ENCODE assay signal across 9 cellular contexts in the genomic region with DNA sequence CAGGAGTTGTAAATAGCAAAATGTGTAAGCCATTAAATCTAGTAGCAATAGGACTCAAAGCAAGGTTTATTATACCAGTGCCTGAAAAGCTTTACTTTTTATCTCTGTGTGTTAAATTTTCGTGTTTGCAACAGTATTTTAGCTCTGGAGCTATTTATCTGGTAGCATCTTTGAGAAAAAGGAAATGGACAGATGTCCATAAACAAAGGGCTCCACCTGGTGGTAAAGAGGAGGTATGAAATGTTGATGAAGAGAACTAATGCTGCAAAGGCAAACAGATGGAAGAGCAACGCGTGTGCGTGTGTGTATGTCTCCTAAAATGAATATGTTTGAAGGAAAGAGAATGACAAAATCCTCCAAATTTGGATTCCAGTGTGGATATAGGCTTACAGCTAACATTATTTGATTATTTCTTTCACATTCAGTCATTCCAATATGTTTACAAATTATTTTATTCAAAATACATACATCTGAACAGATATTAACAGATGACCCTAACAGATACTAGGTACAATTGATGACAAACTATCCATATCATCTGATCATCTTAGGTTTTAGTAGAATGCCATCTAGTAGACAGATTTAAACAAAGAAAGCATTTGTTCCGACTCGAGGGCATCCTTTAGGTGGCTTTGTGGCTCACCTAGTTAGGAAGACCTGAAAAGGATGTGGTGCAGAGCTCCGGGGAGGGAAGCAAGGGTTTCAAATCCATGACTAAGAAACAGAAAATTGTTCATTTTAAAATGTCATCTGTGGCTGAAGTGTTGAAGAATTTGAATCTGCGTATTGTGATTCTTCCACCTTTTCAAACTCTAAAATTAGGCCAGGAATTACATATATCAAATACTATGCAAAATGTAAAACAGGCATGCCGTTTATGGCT.
DNase-seq lines count a peak whose midpoint lies in the region; ATAC-seq and TF ChIP-seq lines count a peak whose summit lies in the region.
"Had no signal": no experiment of that assay in that cellular context is flagged by ENCODE, and none has a peak within 500 bp of the region (broad histone marks: within the 10 kb centered on the region; RNA-seq: fewer than 3 reads in every experiment).

No MANE protein-coding gene starts in this region.

- H3K4me1 ChIP-seq in psoas muscle: peaks cover 6% of the 10 kb centered on the region

- peak; percentile 71 for ATAC-seq in activated CD4-positive, alpha-beta T cell treated with anti-CD3 and anti-CD28 coated beads for 36 hours
- ATAC-seq in T-cell (replicated peaks in 1 of 4) (peak in 3 of 4 experiments; percentile 46 to 50 (median 46)), psoas muscle (peak; percentile 51 to 89 (median 65)), HG02973 (IDR thresholded peaks at IDR 0.05; ENCODE audit: unreplicated experiment) (no peak)

- H3K4me3 ChIP-seq in HFF-Myc (replicated peaks; ENCODE audit: low read depth, low read length) (no peak overlapping the region), fibroblast of pulmonary artery (replicated peaks; ENCODE audit: low read depth, low read length) (no peak overlapping the region), psoas muscle (no peak overlapping the region)

- TF ChIP-seq CTCF in HFF-Myc (IDR thresholded peaks at IDR 0.05; ENCODE audit: low read depth, low read length, missing control alignments): peak; percentile 72
- peak; percentile 81 for TF ChIP-seq CTCF in fibroblast of pulmonary artery (IDR thresholded peaks at IDR 0.05; ENCODE audit: low read length, missing control alignments)
- TF ChIP-seq CTCF in psoas muscle (IDR thresholded peaks at IDR 0.05): peak; percentile 85

- no peaks in the 10 kb centered on the region for H3K9me3 ChIP-seq in psoas muscle

- peaks cover 41% of the 10 kb centered on the region for H3K27me3 Mint-ChIP-seq in activated CD4-positive, alpha-beta T cell treated with anti-CD3 and anti-CD28 coated beads for 36 hours
- peaks cover 36 to 54% of the 10 kb centered on the region in 2 donors for H3K27me3 Mint-ChIP-seq in T-cell

- H3K36me3 Mint-ChIP-seq in activated CD4-positive, alpha-beta T cell treated with anti-CD3 and anti-CD28 coated beads for 36 hours (ENCODE audit: low read depth): no peaks in the 10 kb centered on the region
- H3K36me3 Mint-ChIP-seq in T-cell: no peaks in the 10 kb centered on the region
- H3K36me3 Mint-ChIP-seq: CD8-positive, alpha-beta memory T cell had no signal

- 44 to 59% (median 54%) methylated on average over 9 of the region's 9 CpGs for WGBS in psoas muscle, 3 donors

- H3K27me3 ChIP-seq in psoas muscle (ENCODE audit: insufficient read depth in 3 of 3, low read length in 2 of 3): no peaks in the 10 kb centered on the region

- H3K27ac ChIP-seq in psoas muscle: no peak overlapping the region

- H3K4me1 Mint-ChIP-seq in activated CD4-positive, alpha-beta T cell treated with anti-CD3 and anti-CD28 coated beads for 36 hours: peaks cover 8% of the 10 kb centered on the region
- peaks cover 10 to 14% (median 10%) of the 10 kb centered on the region in 3 donors for H3K4me1 Mint-ChIP-seq in T-cell

- intact Hi-C loops in activated CD4-positive, alpha-beta T cell treated with anti-CD3 and anti-CD28 coated beads for 36 hours (cut with DNase I, micrococcal nuclease): loop anchor here (1.0 to 5.0 kb wide), 7 partner anchors 160 to 526 kb away; no protein-coding TSS in a partner anchor
- intact Hi-C loops in psoas muscle (cut with DNase I): loop anchor here (2.0 to 10.0 kb wide), 4 partner anchors 162 to 525 kb away; partner anchors contain the start of gene HOXD8 (in 2 of the 2)

- H3K27ac Mint-ChIP-seq in activated CD4-positive, alpha-beta T cell treated with anti-CD3 and anti-CD28 coated beads for 36 hours: no peak overlapping the region
- H3K27ac Mint-ChIP-seq in T-cell: peak overlapping the region in 1 of 2 donors; percentile 13

- no peaks in the 10 kb centered on the region for H3K36me3 ChIP-seq in psoas muscle (ENCODE audit: insufficient read depth in 1 of 2, low read depth in 1 of 2)

- CTCF ChIA-PET in activated CD4-positive, alpha-beta T cell treated with anti-CD3 and anti-CD28 coated beads for 36 hours (lab: Charles Lee): interaction anchor here (0.6 to 7.8 kb wide), 37 partner anchors 9 to 1538 kb away, joined by 3 to 68 read pairs (median 4); partner anchors contain the start of gene HOXD9
- CTCF ChIA-PET in T-cell (lab: Charles Lee): interaction anchor here (0.6 to 2.1 kb wide), 36 partner anchors 7 to 1423 kb away, joined by 3 to 26 read pairs (median 4); no protein-coding TSS in a partner anchor

- H3K9me3 Mint-ChIP-seq in activated CD4-positive, alpha-beta T cell treated with anti-CD3 and anti-CD28 coated beads for 36 hours (ENCODE audit: low read depth): no peaks in the 10 kb centered on the region
- no peaks in the 10 kb centered on the region for H3K9me3 Mint-ChIP-seq in T-cell
- H3K9me3 Mint-ChIP-seq: CD8-positive, alpha-beta memory T cell had no signal

- no peak overlapping the region for H3K4me3 Mint-ChIP-seq in activated CD4-positive, alpha-beta T cell treated with anti-CD3 and anti-CD28 coated beads for 36 hours
- no peak overlapping the region for H3K4me3 Mint-ChIP-seq in T-cell
- H3K4me3 Mint-ChIP-seq: CD8-positive, alpha-beta memory T cell had no signal

- peak; percentile 20 for DNase-seq in activated CD4-positive, alpha-beta T cell treated with anti-CD3 and anti-CD28 coated beads for 36 hours
- no peak for DNase-seq in activated CD4-positive, alpha-beta T cell treated with anti-CD3 and anti-CD28 coated beads, Interleukin-2, amount 50 U/mL, for 48 hours
- DNase-seq in HFF-Myc (ENCODE audit: extremely low read depth, low read depth) (peak; percentile 30), NCI-H187 (lab: John Stamatoyannopoulos, UW) (peak; percentile 23 to 47), T-cell (peak in 4 of 34 experiments; percentile 3 to 27 (median 5)), fibroblast of pulmonary artery (ENCODE audit: low read depth) (peak; percentile 63), psoas muscle (no peak)

- POLR2A ChIA-PET in activated CD4-positive, alpha-beta T cell treated with anti-CD3 and anti-CD28 coated beads for 36 hours (lab: Charles Lee): interaction anchor here (0.6 kb wide), 1 partner anchor 1283 kb away, joined by 3 read pairs; no protein-coding TSS in a partner anchor
- POLR2A ChIA-PET in T-cell (lab: Charles Lee): no interaction called here

Comparison
In these comparisons a context has a peak if more than half of its experiments do, and no peak if none do; other contexts are left out.
1. DNase-seq: peak in activated CD4-positive, alpha-beta T cell treated with anti-CD3 and anti-CD28 coated beads for 36 hours (single experiment), HFF-Myc (single experiment), NCI-H187 (2 of 2) and fibroblast of pulmonary artery (single experiment); none in activated CD4-positive, alpha-beta T cell treated with anti-CD3 and anti-CD28 coated beads, Interleukin-2, amount 50 U/mL, for 48 hours (0 of 2) and psoas muscle (0 of 2).
2. Peak in every context shown above with its lines, with median percentiles within 50 percentile points of each other: CTCF ChIP-seq.